In genomic region chr6:157953580-157954091, GRCh38 we compare ENCODE assay signal across 9 cellular contexts. TPM values are rescaled to one million over a fixed set of nuclear protein-coding genes. Genes with fewer than 3 reads are reported as not detected.
DNase-seq lines count a peak whose midpoint lies in the region; ATAC-seq, FAIRE-seq and TF ChIP-seq lines count a peak whose summit lies in the region.
"Had no signal": no experiment of that assay in that cellular context is flagged by ENCODE, and none has a peak within 500 bp of the region (broad histone marks: within the 10 kb centered on the region; RNA-seq: fewer than 3 reads in every experiment).

No MANE protein-coding gene starts in this region.

- H3K36me3 ChIP-seq in HepG2 (replicated peaks in 1 of 2; ENCODE audit: control insufficient read depth in 1 of 2, insufficient read depth in 2 of 2, low read length in 2 of 2): no peaks in the 10 kb centered on the region
- H3K36me3 ChIP-seq: cardiac muscle cell had no signal

- peak overlapping the region; percentile 75 for H3K9ac ChIP-seq in HepG2 (ENCODE audit: insufficient read depth, low read depth, low read length)

- H2AFZ ChIP-seq in HepG2 (ENCODE audit: low read length): peak overlapping the region; percentile 89

- H3K4me3 Mint-ChIP-seq in stimulated activated naive B cell treated with anti-CD40 and anti-IgM and Interleukin-4, amounts not matched to agents 10 μg/mL and 1 μg/mL and 100 μg/mL, for 72 hours: no peak overlapping the region
- H3K4me3 Mint-ChIP-seq in activated CD4-positive, alpha-beta T cell treated with anti-CD3 and anti-CD28 coated beads for 36 hours: no peak overlapping the region

- POLR2A ChIA-PET in HepG2 (lab: Yijun Ruan, JAX): interaction anchor here (0.7 to 3.5 kb wide), 23 partner anchors 10 to 630 kb away, joined by 3 to 48 read pairs (median 6); partner anchors contain the start of gene SYNJ2
- POLR2A ChIA-PET in activated CD4-positive, alpha-beta T cell treated with anti-CD3 and anti-CD28 coated beads for 36 hours (lab: Charles Lee): no interaction called here

- intact Hi-C loops in HepG2 (cut with micrococcal nuclease; ENCODE audit: unreplicated experiment): loop anchor here (1.0 to 10.0 kb wide), 4 partner anchors 22 to 196 kb away; no protein-coding TSS in a partner anchor
- intact Hi-C loops in activated CD4-positive, alpha-beta T cell treated with anti-CD3 and anti-CD28 coated beads for 36 hours (cut with DNase I, micrococcal nuclease): no loop called here

- peaks cover 13 to 15% of the 10 kb centered on the region in 2 donors for H3K9me3 Mint-ChIP-seq in stimulated activated naive B cell treated with anti-CD40 and anti-IgM and Interleukin-4, amounts not matched to agents 10 μg/mL and 1 μg/mL and 100 μg/mL, for 72 hours
- H3K9me3 Mint-ChIP-seq in activated CD4-positive, alpha-beta T cell treated with anti-CD3 and anti-CD28 coated beads for 36 hours (ENCODE audit: low read depth): peaks cover 17% of the 10 kb centered on the region

- DNase-seq in NCI-H510A treated with DMSO at 0.1 percent for 48 hours (lab: John Stamatoyannopoulos, UW) (peak; percentile 56), NCI-H510A (lab: John Stamatoyannopoulos, UW) (no peak), SW480 (ENCODE audit: low spot score) (peak; percentile 44), HepG2 (ENCODE audit: low spot score) (peak; percentile 39), NOMO-1 treated with DMSO at 0.1 percent for 48 hours (lab: John Stamatoyannopoulos, UW; ENCODE audit: unreplicated experiment) (no peak)
- no peak for DNase-seq in stimulated activated naive B cell treated with anti-CD40 and anti-IgM and Interleukin-4, amounts not matched to agents 10 μg/mL and 1 μg/mL and 100 μg/mL, for 72 hours
- DNase-seq in activated CD4-positive, alpha-beta T cell treated with anti-CD3 and anti-CD28 coated beads for 36 hours: no peak

- no peak overlapping the region for H3K27ac Mint-ChIP-seq in stimulated activated naive B cell treated with anti-CD40 and anti-IgM and Interleukin-4, amounts not matched to agents 10 μg/mL and 1 μg/mL and 100 μg/mL, for 72 hours
- no peak overlapping the region for H3K27ac Mint-ChIP-seq in activated CD4-positive, alpha-beta T cell treated with anti-CD3 and anti-CD28 coated beads for 36 hours

- under 1% methylated on average over 7 of the region's 7 CpGs for WGBS in HepG2 (ENCODE audit: low lambda C conversion rate)

- peaks cover 0 to 7% of the 10 kb centered on the region in 2 donors for H3K4me1 Mint-ChIP-seq in stimulated activated naive B cell treated with anti-CD40 and anti-IgM and Interleukin-4, amounts not matched to agents 10 μg/mL and 1 μg/mL and 100 μg/mL, for 72 hours
- H3K4me1 Mint-ChIP-seq in activated CD4-positive, alpha-beta T cell treated with anti-CD3 and anti-CD28 coated beads for 36 hours: no peaks in the 10 kb centered on the region

- peak overlapping the region; percentile 96 for H3K4me2 ChIP-seq in HepG2 (ENCODE audit: low read depth, low read length)

- peaks cover 11% of the 10 kb centered on the region for H3K9me3 ChIP-seq in HepG2 (ENCODE audit: low read length)

- no peaks in the 10 kb centered on the region for H4K20me1 ChIP-seq in HepG2 (ENCODE audit: insufficient read depth, low read length)

- no peaks in the 10 kb centered on the region for H3K79me2 ChIP-seq in HepG2 (ENCODE audit: insufficient read depth, low read length)

- ATAC-seq in HepG2: peak; percentile 56
- ATAC-seq in stimulated activated naive B cell treated with anti-CD40 and anti-IgM and Interleukin-4, amounts not matched to agents 10 μg/mL and 1 μg/mL and 100 μg/mL, for 72 hours (replicated peaks): peak; percentile 38 to 48
- no peak for ATAC-seq in GM18861 (IDR thresholded peaks at IDR 0.05; ENCODE audit: unreplicated experiment)
- ATAC-seq in activated CD4-positive, alpha-beta T cell treated with anti-CD3 and anti-CD28 coated beads for 36 hours: no peak

- peaks cover 50% of the 10 kb centered on the region for H3K4me1 ChIP-seq in HepG2 (ENCODE audit: insufficient read depth, low read length)

- no peak for TF ChIP-seq RAD21 in HepG2 (CRISPR knock-in tag; IDR thresholded peaks at IDR 0.05)

- no peaks in the 10 kb centered on the region; a peak in 1 of 5 replicates for H3K27me3 ChIP-seq in HepG2 (ENCODE audit: control insufficient read depth in 1 of 2, insufficient read depth in 2 of 2, low read length in 2 of 2)
- H3K27me3 ChIP-seq: cardiac muscle cell had no signal

- peak overlapping the region; percentile 44 to 72 (median 49) for H3K4me3 ChIP-seq in HepG2 (replicated peaks in 1 of 3; ENCODE audit: insufficient read depth in 1 of 3, low read depth in 2 of 3, low read length in 3 of 3)
- H3K4me3 ChIP-seq: cardiac muscle cell had no signal

- no peak for FAIRE-seq in HepG2 (lab: Jason Lieb, UNC)

- H3K27me3 Mint-ChIP-seq in stimulated activated naive B cell treated with anti-CD40 and anti-IgM and Interleukin-4, amounts not matched to agents 10 μg/mL and 1 μg/mL and 100 μg/mL, for 72 hours: no peaks in the 10 kb centered on the region
- peaks cover 2% of the 10 kb centered on the region for H3K27me3 Mint-ChIP-seq in activated CD4-positive, alpha-beta T cell treated with anti-CD3 and anti-CD28 coated beads for 36 hours

- H3K27ac ChIP-seq in HepG2 (ENCODE audit: extremely low read length, insufficient read depth, low read length): peak overlapping the region; percentile 87
- H3K27ac ChIP-seq: cardiac muscle cell had no signal

- in situ Hi-C loops in HepG2 (cut with HindIII; ENCODE audit: extremely low pct_ligation_motif_present, low pct_unique_long_range_greater_than_20kb): no loop called here

- BruUV-seq in HepG2 (replicated peaks; lab: Mats Ljungman, UMichigan): no TSS peak

- CTCF ChIA-PET in HepG2 (lab: Yijun Ruan, JAX; ENCODE audit: low intra/inter-chr PET ratio, low total read pairs): interaction anchor here (1.2 kb wide), 1 partner anchor 118 kb away, joined by 8 read pairs; no protein-coding TSS in a partner anchor
- CTCF ChIA-PET in activated CD4-positive, alpha-beta T cell treated with anti-CD3 and anti-CD28 coated beads for 36 hours (lab: Charles Lee): interaction anchor here (1.2 to 1.3 kb wide), 2 partner anchors 119 to 679 kb away, joined by 3 read pairs; no protein-coding TSS in a partner anchor

- peak; percentile 57 for TF ChIP-seq CTCF in HepG2 (CRISPR knock-in tag; IDR thresholded peaks at IDR 0.05)

- peaks cover 11 to 14% of the 10 kb centered on the region in 2 donors for H3K36me3 Mint-ChIP-seq in stimulated activated naive B cell treated with anti-CD40 and anti-IgM and Interleukin-4, amounts not matched to agents 10 μg/mL and 1 μg/mL and 100 μg/mL, for 72 hours
- H3K36me3 Mint-ChIP-seq in activated CD4-positive, alpha-beta T cell treated with anti-CD3 and anti-CD28 coated beads for 36 hours (ENCODE audit: low read depth): peaks cover 2% of the 10 kb centered on the region

- no peak for TF ChIP-seq EP300 in HepG2 (IDR thresholded peaks at IDR 0.05; ENCODE audit: low read depth in 2 of 2, low read length in 2 of 2)
- TF ChIP-seq EP300 in HepG2 (CRISPR knock-in tag; IDR thresholded peaks at IDR 0.05; ENCODE audit: borderline replicate concordance): no peak

- no peak for TF ChIP-seq POLR2A in HepG2 (IDR thresholded peaks at IDR 0.05; ENCODE audit: insufficient read depth in 1 of 2, low read depth in 2 of 2, low read length in 2 of 2)

TF ChIP-seq in HepG2, 621 proteins besides CTCF, POLR2A, EP300 and RAD21 (continues in another document):
- TF ChIP-seq KDM1A (CRISPR knock-in tag; IDR thresholded peaks at IDR 0.05): no peak
- 0 out of 2 replicates have a peak, but pooled peaks have one; percentile 29 for TF ChIP-seq ONECUT2 (CRISPR knock-in tag; IDR thresholded peaks at IDR 0.05)
- 0 out of 2 replicates have a peak, but pooled peaks have one; percentile 32 for TF ChIP-seq NCOA1 (CRISPR knock-in tag; IDR thresholded peaks at IDR 0.05)
- TF ChIP-seq ZNF503 (CRISPR knock-in tag; IDR thresholded peaks at IDR 0.05): peak; percentile 39; the same call in 1 of the 2 replicates

RNA-seq across cellular contexts. Expression of gene SYNJ2, which starts 28.0 kb away (rescaled TPM):
- 39.0 and 39.1 TPM in 2 replicates for total RNA-seq in HepG2 (2016; rRNA removed; fragmentation: Illumina TruSeq; extraction: Trizol)
- 50.4 and 51.2 TPM in 2 replicates for total RNA-seq in HepG2 (2016; cell fraction: cytosol; rRNA removed; fragmentation: Illumina TruSeq; extraction: Trizol; ENCODE audit: low read depth)
- total RNA-seq in HepG2 (2016; cell fraction: insoluble cytoplasmic fraction; rRNA removed; fragmentation: Illumina TruSeq; extraction: Trizol): 32.6 and 44.6 TPM in 2 replicates
- total RNA-seq in HepG2 (2016; cell fraction: membrane; rRNA removed; fragmentation: Illumina TruSeq; extraction: Trizol): 52.4 and 52.9 TPM in 2 replicates
- total RNA-seq in HepG2 (2016; cell fraction: nucleus; rRNA removed; fragmentation: Illumina TruSeq; extraction: Trizol): 33.3 and 38.2 TPM in 2 replicates
- 57.6 and 59.5 TPM in 2 replicates for polyA plus RNA-seq in HepG2 (2011; rRNA removed)
- polyA plus RNA-seq in HepG2 (2011; cell fraction: cytosol; rRNA removed): 44.7 and 49.0 TPM in 2 replicates
- 85.9 and 86.7 TPM in 2 replicates for polyA plus RNA-seq in HepG2 (2011; cell fraction: nucleus; rRNA removed)
- 53.7 and 59.9 TPM in 2 replicates for polyA plus RNA-seq in HepG2 (2012)
- polyA plus RNA-seq in HepG2 (2016; cell fraction: cytosol; fragmentation: Illumina TruSeq; extraction: Trizol; ENCODE audit: low read depth): 53.0 and 54.8 TPM in 2 replicates
- 28.2 and 29.0 TPM in 2 replicates for polyA plus RNA-seq in HepG2 (2016; cell fraction: insoluble cytoplasmic fraction; fragmentation: Illumina TruSeq; extraction: Trizol; ENCODE audit: low read depth)
- 41.5 and 42.8 TPM in 2 replicates for polyA plus RNA-seq in HepG2 (2016; cell fraction: membrane; fragmentation: Illumina TruSeq; extraction: Trizol; ENCODE audit: low read depth)
- 49.3 and 52.0 TPM in 2 replicates for polyA plus RNA-seq in HepG2 (2016; cell fraction: nucleus; fragmentation: Illumina TruSeq; extraction: Trizol; ENCODE audit: insufficient read depth, low read depth)
- polyA minus RNA-seq in HepG2 (2011; rRNA and poly(A)+ RNA removed; ENCODE audit: low replicate concordance): 21.9 and 161 TPM in 2 replicates
- 57.2 and 71.5 TPM in 2 replicates for polyA minus RNA-seq in HepG2 (2011; cell fraction: cytosol; rRNA and poly(A)+ RNA removed)
- polyA minus RNA-seq in HepG2 (2011; cell fraction: nucleus; rRNA and poly(A)+ RNA removed): 135 and 148 TPM in 2 replicates
- total RNA-seq in activated CD4-positive, alpha-beta T cell treated with anti-CD3 and anti-CD28 coated beads for 36 hours: 10 to 100 TPM; 28.6 to 30.1 TPM

Comparison
In these comparisons a context has a peak if more than half of its experiments do, and no peak if none do; other contexts are left out.
1. DNase-seq: peak in NCI-H510A treated with DMSO at 0.1 percent for 48 hours (single experiment), SW480 (single experiment) and HepG2 (single experiment); none in NCI-H510A (single experiment), stimulated activated naive B cell treated with anti-CD40 and anti-IgM and Interleukin-4, amounts not matched to agents 10 μg/mL and 1 μg/mL and 100 μg/mL, for 72 hours (single experiment), NOMO-1 treated with DMSO at 0.1 percent for 48 hours (single experiment) and activated CD4-positive, alpha-beta T cell treated with anti-CD3 and anti-CD28 coated beads for 36 hours (single experiment).
2. ATAC-seq: peak in HepG2 (single experiment) and stimulated activated naive B cell treated with anti-CD40 and anti-IgM and Interleukin-4, amounts not matched to agents 10 μg/mL and 1 μg/mL and 100 μg/mL, for 72 hours (2 of 2); none in GM18861 (single experiment) and activated CD4-positive, alpha-beta T cell treated with anti-CD3 and anti-CD28 coated beads for 36 hours (single experiment).